ENCODE assay signal across 17 cellular contexts in the genomic region with DNA sequence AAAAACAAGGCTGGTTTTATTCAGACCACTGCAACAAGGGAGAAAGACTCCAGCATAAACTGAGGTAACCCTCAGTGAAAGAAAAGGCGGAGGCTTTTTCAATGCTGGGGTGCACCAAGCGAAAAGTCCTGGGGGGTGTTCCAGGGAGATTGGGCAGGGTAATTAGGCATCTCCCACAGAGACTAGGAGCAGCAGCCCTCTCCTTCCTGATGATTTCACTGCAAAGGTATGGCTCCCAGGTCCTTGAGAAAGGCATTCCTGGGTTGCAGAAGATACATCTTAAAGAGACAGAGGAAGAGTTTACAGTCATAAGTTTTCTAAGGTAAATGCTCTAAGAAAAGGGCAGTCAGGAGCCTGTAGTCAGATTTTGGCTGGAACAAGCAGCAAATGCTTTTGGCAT.
"Had no signal": no experiment of that assay in that cellular context is flagged by ENCODE, and none has a peak within 500 bp of the region (broad histone marks: within the 10 kb centered on the region; RNA-seq: fewer than 3 reads in every experiment).

No MANE protein-coding gene starts in this region.

- DNase-seq: activated CD4-positive, alpha-beta T cell treated with anti-CD3 and anti-CD28 coated beads, Interleukin-2, amount 50 U/mL, for 48 hours; activated CD4-positive, CD25-positive, alpha-beta regulatory T cell treated with anti-CD3 and anti-CD28 coated beads, Interleukin-2, amount 50 U/mL, for 72 hours; activated gamma-delta T cell; activated T-cell treated with anti-CD3 and anti-CD28 coated beads, Interleukin-2, amount 50 U/mL, for 1 hour; amniotic stem cell; effector CD8-positive, alpha-beta T cell; foreskin melanocyte; mucosa of descending colon; naive thymus-derived CD4-positive, alpha-beta T cell; retina; stimulated activated CD4-positive, alpha-beta T cell treated with anti-CD3 and anti-CD28 coated beads, Interleukin-2, amount 100 ng/mL, for 48 hours; stimulated activated naive B cell treated with anti-CD40 and anti-IgM and Interleukin-4, amounts not matched to agents 10 μg/mL and 1 μg/mL and 100 μg/mL, for 72 hours; T-cell; T-helper 9 cell; thyroid gland had no signal

- ATAC-seq: mucosa of descending colon; naive thymus-derived CD4-positive, alpha-beta T cell; T-cell had no signal

- FAIRE-seq: endothelial cell of umbilical vein had no signal

- H3K27ac ChIP-seq: thyroid gland had no signal

- H3K9me3 ChIP-seq: mucosa of descending colon, thyroid gland had no signal

- H3K4me3 ChIP-seq: lung, mucosa of descending colon, thyroid gland had no signal
